14 cellular contexts compared by ENCODE assay signal in genomic region chr20:63903796-63904570, GRCh38. TPM values are rescaled to one million over a fixed set of nuclear protein-coding genes. Genes with fewer than 3 reads are reported as not detected.
A peak's percentile ranks its signal among the peaks of the same experiment; 100 is the strongest.
DNase-seq lines count a peak whose midpoint lies in the region; ATAC-seq and TF ChIP-seq lines count a peak whose summit lies in the region.
"Had no signal": no experiment of that assay in that cellular context is flagged by ENCODE, and none has a peak within 500 bp of the region (broad histone marks: within the 10 kb centered on the region; RNA-seq: fewer than 3 reads in every experiment).

No MANE protein-coding gene starts in this region.

- H3K36me3 ChIP-seq in osteoblast (ENCODE audit: insufficient read depth, low read length): peaks cover 13% of the 10 kb centered on the region
- H3K36me3 ChIP-seq: pancreas had no signal

- no peak for ATAC-seq in activated T-cell treated with anti-CD3 and anti-CD28 coated beads, Interleukin-2, amount 50 U/mL, for 72 hours (replicated peaks in 1 of 2)
- ATAC-seq in GM18907 (IDR thresholded peaks at IDR 0.05; ENCODE audit: unreplicated experiment): no peak
- no peak for ATAC-seq in HG03457 (IDR thresholded peaks at IDR 0.05; ENCODE audit: unreplicated experiment)
- ATAC-seq: lower lobe of right lung, pancreas had no signal

- no peaks in the 10 kb centered on the region for H3K27me3 Mint-ChIP-seq in activated T-cell treated with anti-CD3 and anti-CD28 coated beads, Interleukin-2, amount 50 U/mL, for 72 hours (ENCODE audit: low read depth)
- H3K27me3 Mint-ChIP-seq in T-helper 1 cell treated with Interleukin-12 subunit alpha and Interleukin-12 subunit beta and Interleukin-4 antibody, amounts not matched to agents 30 μg/mL and 1 μg/mL, for 36 hours (ENCODE audit: low read depth): no peaks in the 10 kb centered on the region

- no peaks in the 10 kb centered on the region for H3K4me1 ChIP-seq in osteoblast (ENCODE audit: insufficient read depth, low read length)

- no peak for TF ChIP-seq CTCF in osteoblast (IDR thresholded peaks at IDR 0.05; ENCODE audit: extremely low read depth, low read depth, low read length)

- no peak overlapping the region for H2AFZ ChIP-seq in osteoblast (ENCODE audit: low read length)

- H3K4me3 Mint-ChIP-seq in activated T-cell treated with anti-CD3 and anti-CD28 coated beads, Interleukin-2, amount 50 U/mL, for 72 hours: no peak overlapping the region
- H3K4me3 Mint-ChIP-seq in T-helper 1 cell treated with Interleukin-12 subunit alpha and Interleukin-12 subunit beta and Interleukin-4 antibody, amounts not matched to agents 30 μg/mL and 1 μg/mL, for 36 hours: no peak overlapping the region

- no peaks in the 10 kb centered on the region for H3K9me3 ChIP-seq in osteoblast (ENCODE audit: low read depth, low read length)
- H3K9me3 ChIP-seq: lower lobe of right lung, pancreas had no signal

- peak overlapping the region; percentile 46 for H3K27ac Mint-ChIP-seq in activated T-cell treated with anti-CD3 and anti-CD28 coated beads, Interleukin-2, amount 50 U/mL, for 72 hours
- H3K27ac Mint-ChIP-seq in T-helper 1 cell treated with Interleukin-12 subunit alpha and Interleukin-12 subunit beta and Interleukin-4 antibody, amounts not matched to agents 30 μg/mL and 1 μg/mL, for 36 hours: peak overlapping the region; percentile 72

- H3K79me2 ChIP-seq in osteoblast (ENCODE audit: insufficient read depth, low read length): peaks cover 96% of the 10 kb centered on the region

- peaks cover 0 to 6% of the 10 kb centered on the region in 2 donors for H3K36me3 Mint-ChIP-seq in activated T-cell treated with anti-CD3 and anti-CD28 coated beads, Interleukin-2, amount 50 U/mL, for 72 hours (ENCODE audit: insufficient read depth in 2 of 2)
- peaks cover 12% of the 10 kb centered on the region for H3K36me3 Mint-ChIP-seq in T-helper 1 cell treated with Interleukin-12 subunit alpha and Interleukin-12 subunit beta and Interleukin-4 antibody, amounts not matched to agents 30 μg/mL and 1 μg/mL, for 36 hours (ENCODE audit: low read depth)

- peaks cover 74% of the 10 kb centered on the region for H4K20me1 ChIP-seq in osteoblast (ENCODE audit: insufficient read depth, low read length)

- no peaks in the 10 kb centered on the region for H3K27me3 ChIP-seq in osteoblast (ENCODE audit: insufficient read depth, low read length)
- H3K27me3 ChIP-seq: brain microvascular endothelial cell, pancreas had no signal

- H3K4me1 Mint-ChIP-seq in activated T-cell treated with anti-CD3 and anti-CD28 coated beads, Interleukin-2, amount 50 U/mL, for 72 hours (ENCODE audit: low read depth): peaks cover 45% of the 10 kb centered on the region
- peaks cover 21% of the 10 kb centered on the region for H3K4me1 Mint-ChIP-seq in T-helper 1 cell treated with Interleukin-12 subunit alpha and Interleukin-12 subunit beta and Interleukin-4 antibody, amounts not matched to agents 30 μg/mL and 1 μg/mL, for 36 hours (ENCODE audit: low read depth)

- no peak overlapping the region for H3K27ac ChIP-seq in osteoblast (ENCODE audit: low read depth, low read length)
- H3K27ac ChIP-seq: brain microvascular endothelial cell, lower lobe of right lung, pancreas had no signal

- H3K9me3 Mint-ChIP-seq in activated T-cell treated with anti-CD3 and anti-CD28 coated beads, Interleukin-2, amount 50 U/mL, for 72 hours: no peaks in the 10 kb centered on the region
- no peaks in the 10 kb centered on the region for H3K9me3 Mint-ChIP-seq in T-helper 1 cell treated with Interleukin-12 subunit alpha and Interleukin-12 subunit beta and Interleukin-4 antibody, amounts not matched to agents 30 μg/mL and 1 μg/mL, for 36 hours

- DNase-seq in activated T-cell treated with anti-CD3 and anti-CD28 coated beads, Interleukin-2, amount 50 U/mL, for 72 hours: no peak
- no peak for DNase-seq in activated T-cell treated with anti-CD3 and anti-CD28 coated beads, Interleukin-2, amount 50 U/mL, for 48 hours
- DNase-seq in osteoblast (ENCODE audit: insufficient read length, low spot score, missing footprints): peak; percentile 3
- DNase-seq: activated CD8-positive, alpha-beta memory T cell treated with anti-CD3 and anti-CD28 coated beads, Interleukin-2, amount 50 U/mL, for 4 hours; brain microvascular endothelial cell; EL; lower lobe of right lung; NCI-H526 treated with DMSO at 0.1 percent for 48 hours; stimulated activated CD4-positive, alpha-beta T cell treated with anti-CD3 and anti-CD28 coated beads, Interleukin-4, amount 100 ng/mL, for 4 hours; substantia nigra had no signal

- no peak overlapping the region for H3K4me2 ChIP-seq in osteoblast (ENCODE audit: insufficient read depth, low read length)

- no peak overlapping the region for H3K4me3 ChIP-seq in osteoblast (ENCODE audit: insufficient read depth, low read length)
- H3K4me3 ChIP-seq: lower lobe of right lung, pancreas had no signal

RNA-seq across cellular contexts. Expression of gene DNAJC5, which starts 9.1 kb away (rescaled TPM):
- 10 to 100 TPM; 37.6 to 40.5 TPM for total RNA-seq in activated T-cell treated with anti-CD3 and anti-CD28 coated beads, Interleukin-2, amount 50 U/mL, for 72 hours
- total RNA-seq in osteoblast: 41.5 and 53.9 TPM in 2 replicates

RNA-seq across cellular contexts. Expression of gene TPD52L2, which starts 38.9 kb away (rescaled TPM):
- total RNA-seq in activated T-cell treated with anti-CD3 and anti-CD28 coated beads, Interleukin-2, amount 50 U/mL, for 72 hours: 10 to 100 TPM; 71.5 to 76.8 TPM
- 99.6 and 115 TPM in 2 replicates for total RNA-seq in osteoblast

RNA-seq across cellular contexts. Expression of gene ABHD16B, which starts 42.7 kb away (rescaled TPM):
- total RNA-seq in activated T-cell treated with anti-CD3 and anti-CD28 coated beads, Interleukin-2, amount 50 U/mL, for 72 hours: under 1 TPM in 1 of 2 donors, not detected in 1; 0.22 TPM
- not detected in 2 replicates for total RNA-seq in osteoblast
- total RNA-seq: lower lobe of right lung, pancreas had no signal

RNA-seq across cellular contexts. Expression of gene UCKL1, which starts 52.2 kb away (rescaled TPM):
- 10 to 100 TPM; 27.9 to 33.1 TPM for total RNA-seq in activated T-cell treated with anti-CD3 and anti-CD28 coated beads, Interleukin-2, amount 50 U/mL, for 72 hours
- total RNA-seq in osteoblast: 21.0 and 23.9 TPM in 2 replicates
